20 cellular contexts compared by ENCODE assay signal in genomic region chr7:2930310-2931033, GRCh38.
A peak's percentile ranks its signal among the peaks of the same experiment; 100 is the strongest.
DNase-seq lines count a peak whose midpoint lies in the region; ATAC-seq, FAIRE-seq and TF ChIP-seq lines count a peak whose summit lies in the region.
"Had no signal": no experiment of that assay in that cellular context is flagged by ENCODE, and none has a peak within 500 bp of the region (broad histone marks: within the 10 kb centered on the region; RNA-seq: fewer than 3 reads in every experiment).

No MANE protein-coding gene starts in this region.

- H3K4me1 ChIP-seq in heart right ventricle (peaks cover 0 to 4% (median 0%) of the 10 kb centered on the region in 9 donors), lower lobe of right lung (no peaks in the 10 kb centered on the region)
- H3K4me1 ChIP-seq: adrenal gland, breast epithelium had no signal

- peaks cover 62% of the 10 kb centered on the region for H3K36me3 Mint-ChIP-seq in activated CD8-positive, alpha-beta T cell treated with anti-CD3 and anti-CD28 coated beads, Interleukin-2, amount 10 ng/mL, durations not matched to agents 7 days and 5 days (ENCODE audit: low read depth)

- no peak overlapping the region for H3K4me3 Mint-ChIP-seq in activated CD8-positive, alpha-beta T cell treated with anti-CD3 and anti-CD28 coated beads, Interleukin-2, amount 10 ng/mL, durations not matched to agents 7 days and 5 days
- H3K4me3 Mint-ChIP-seq: CD4-positive, alpha-beta T cell; neural crest cell had no signal

- H3K4me3 ChIP-seq in heart right ventricle = no peak overlapping the region
- no peak overlapping the region for H3K4me3 ChIP-seq in lower lobe of right lung
- H3K4me3 ChIP-seq: adrenal gland, breast epithelium had no signal

- no peaks in the 10 kb centered on the region for H3K36me3 ChIP-seq in heart right ventricle
- H3K36me3 ChIP-seq in lower lobe of right lung = no peaks in the 10 kb centered on the region
- H3K36me3 ChIP-seq: adrenal gland, breast epithelium had no signal

- peak overlapping the region; percentile 6 for H3K27ac Mint-ChIP-seq in activated CD8-positive, alpha-beta T cell treated with anti-CD3 and anti-CD28 coated beads, Interleukin-2, amount 10 ng/mL, durations not matched to agents 7 days and 5 days
- H3K27ac Mint-ChIP-seq: progenitor cell of endocrine pancreas had no signal

- H3K27ac ChIP-seq in heart right ventricle (no peak overlapping the region), lower lobe of right lung (no peak overlapping the region)
- H3K27ac ChIP-seq: adrenal gland, breast epithelium had no signal

- DNase-seq in left ventricle myocardium superior (peak; percentile 7), heart right ventricle (no peak), lower lobe of right lung (peak; percentile 21), urothelium cell line (ENCODE audit: low spot score) (no peak), Kasumi-1 (lab: John Stamatoyannopoulos, UW) (no peak)
- DNase-seq in activated CD8-positive, alpha-beta T cell treated with anti-CD3 and anti-CD28 coated beads, Interleukin-2, amount 10 ng/mL, durations not matched to agents 7 days and 5 days = no peak
- DNase-seq: activated CD4-positive, CD25-positive, alpha-beta regulatory T cell treated with anti-CD3 and anti-CD28 coated beads, Interleukin-2, amount 50 U/mL, for 72 hours; CD4-positive, alpha-beta T cell; HCEC 1CT; KBM-7; NCI-H1694; NCI-H526; stimulated activated CD4-positive, alpha-beta T cell treated with anti-CD3 and anti-CD28 coated beads, Interleukin-2, amount 100 ng/mL, for 24 hours; stimulated activated naive CD4-positive, alpha-beta T cell had no signal

- CTCF ChIA-PET in activated CD8-positive, alpha-beta T cell treated with anti-CD3 and anti-CD28 coated beads, Interleukin-2, amount 10 ng/mL, durations not matched to agents 7 days and 5 days (lab: Charles Lee) = no interaction called here

- intact Hi-C loops in left ventricle myocardium superior (cut with micrococcal nuclease) (no loop called here), heart right ventricle (cut with DNase I) (no loop called here), lower lobe of right lung (cut with DNase I) (no loop called here)

- H3K9me3 ChIP-seq in heart right ventricle (no peaks in the 10 kb centered on the region), lower lobe of right lung (no peaks in the 10 kb centered on the region)
- H3K9me3 ChIP-seq: adrenal gland, breast epithelium had no signal

- no peaks in the 10 kb centered on the region for H3K27me3 Mint-ChIP-seq in activated CD8-positive, alpha-beta T cell treated with anti-CD3 and anti-CD28 coated beads, Interleukin-2, amount 10 ng/mL, durations not matched to agents 7 days and 5 days (ENCODE audit: low read depth)
- H3K27me3 Mint-ChIP-seq: CD4-positive, alpha-beta T cell; progenitor cell of endocrine pancreas had no signal

- peak; percentile 35 for FAIRE-seq in urothelium cell line (lab: Jason Lieb, UNC)
- FAIRE-seq: GM18507 had no signal

- ATAC-seq in left ventricle myocardium superior (no peak), heart right ventricle (no peak), lower lobe of right lung (no peak), HG02571 (IDR thresholded peaks at IDR 0.05; ENCODE audit: unreplicated experiment) (no peak)
- ATAC-seq in activated CD8-positive, alpha-beta T cell treated with anti-CD3 and anti-CD28 coated beads, Interleukin-2, amount 10 ng/mL, durations not matched to agents 7 days and 5 days = no peak

- no peak for TF ChIP-seq CTCF in heart right ventricle (IDR thresholded peaks at IDR 0.05)
- no peak for TF ChIP-seq CTCF in lower lobe of right lung (IDR thresholded peaks at IDR 0.05)

- POLR2A ChIA-PET in activated CD8-positive, alpha-beta T cell treated with anti-CD3 and anti-CD28 coated beads, Interleukin-2, amount 10 ng/mL, durations not matched to agents 7 days and 5 days (lab: Charles Lee) = no interaction called here

- H3K4me1 Mint-ChIP-seq in activated CD8-positive, alpha-beta T cell treated with anti-CD3 and anti-CD28 coated beads, Interleukin-2, amount 10 ng/mL, durations not matched to agents 7 days and 5 days (ENCODE audit: low read depth) = no peaks in the 10 kb centered on the region
- H3K4me1 Mint-ChIP-seq: neural crest cell had no signal

- no peaks in the 10 kb centered on the region for H3K9me3 Mint-ChIP-seq in activated CD8-positive, alpha-beta T cell treated with anti-CD3 and anti-CD28 coated beads, Interleukin-2, amount 10 ng/mL, durations not matched to agents 7 days and 5 days (ENCODE audit: insufficient read depth)
- H3K9me3 Mint-ChIP-seq: CD4-positive, alpha-beta T cell; neural crest cell had no signal

- 87 to 88% methylated on average over 13 of the region's 13 CpGs for WGBS in heart right ventricle, 2 donors

- H3K27me3 ChIP-seq in heart right ventricle = peaks cover 0 to 40% (median 31%) of the 10 kb centered on the region in 7 donors
- peaks cover 6% of the 10 kb centered on the region for H3K27me3 ChIP-seq in lower lobe of right lung (ENCODE audit: low read depth)

Comparison
In these comparisons a context has a peak if more than half of its experiments do, and no peak if none do; other contexts are left out.
1. DNase-seq: peak in left ventricle myocardium superior (single experiment) and lower lobe of right lung (single experiment); none in heart right ventricle (0 of 2), activated CD8-positive, alpha-beta T cell treated with anti-CD3 and anti-CD28 coated beads, Interleukin-2, amount 10 ng/mL, durations not matched to agents 7 days and 5 days (single experiment), urothelium cell line (single experiment) and Kasumi-1 (0 of 2).